Comparison of ENCODE assay signal across 25 cellular contexts in genomic region chr12:10065241-10065640, GRCh38. TPM values are rescaled to one million over a fixed set of nuclear protein-coding genes. Genes with fewer than 3 reads are reported as not detected.
"Had no signal": no experiment of that assay in that cellular context is flagged by ENCODE, and none has a peak within 500 bp of the region (broad histone marks: within the 10 kb centered on the region; RNA-seq: fewer than 3 reads in every experiment).

No MANE protein-coding gene starts in this region.

- H3K4me3 ChIP-seq: coronary artery, heart right ventricle, mucosa of descending colon, right lobe of liver, smooth muscle cell, testis had no signal

- H2AFZ ChIP-seq: parathyroid adenoma had no signal

- H3K79me2 ChIP-seq: parathyroid adenoma had no signal

- H3K27ac ChIP-seq: brain microvascular endothelial cell, coronary artery, parathyroid adenoma, right lobe of liver, testis had no signal

- FAIRE-seq: endometrium had no signal

- H3K9ac ChIP-seq: parathyroid adenoma had no signal

- H3K9me3 ChIP-seq: heart right ventricle, mucosa of descending colon, right lobe of liver, testis had no signal

- H3K4me1 ChIP-seq: parathyroid adenoma, right lobe of liver, testis had no signal

- ATAC-seq: activated CD8-positive, alpha-beta T cell treated with anti-CD3 and anti-CD28 coated beads for 36 hours; activated naive CD8-positive, alpha-beta T cell treated with anti-CD3 and anti-CD28 coated beads, Interleukin-2, amount 50 U/mL, for 24 hours; esophagus mucosa; heart right ventricle; mucosa of descending colon; right lobe of liver; stimulated activated effector memory CD8-positive, alpha-beta T cell treated with anti-CD3 and anti-CD28 coated beads, Interleukin-12 subunit alpha, Interleukin-12 subunit beta, amount 100 ng/mL, for 72 hours had no signal

- H3K27me3 ChIP-seq: brain microvascular endothelial cell, heart right ventricle, right lobe of liver, testis had no signal

- H3K4me2 ChIP-seq: smooth muscle cell had no signal

- H3K36me3 ChIP-seq: brain microvascular endothelial cell, right lobe of liver had no signal

- DNase-seq: activated CD4-positive, alpha-beta T cell treated with anti-CD3 and anti-CD28 coated beads for 48 hours; activated CD4-positive, CD25-positive, alpha-beta regulatory T cell; activated CD8-positive, alpha-beta T cell treated with anti-CD3 and anti-CD28 coated beads for 36 hours; activated naive CD4-positive, alpha-beta T cell treated with anti-CD3 and anti-CD28 coated beads, Interleukin-2, amount 10 ng/mL, durations not matched to agents 7 days and 5 days; activated naive CD8-positive, alpha-beta T cell treated with anti-CD3 and anti-CD28 coated beads, Interleukin-2, amount 50 U/mL, for 24 hours; activated T-cell treated with anti-CD3 and anti-CD28 coated beads, Interleukin-2, amount 50 U/mL, for 24 hours; aorta; brain microvascular endothelial cell; heart right ventricle; kidney glomerular epithelial cell; mesenchymal stem cell; mucosa of descending colon; naive B cell; right lobe of liver; stimulated activated CD4-positive, alpha-beta T cell treated with anti-CD3 and anti-CD28 coated beads, Interleukin-4, amount 100 ng/mL, for 24 hours; T1000; testis had no signal

RNA-seq across cellular contexts. Expression of gene CLEC1A, which starts 33.5 kb away (rescaled TPM):
- total RNA-seq: activated CD8-positive, alpha-beta T cell treated with anti-CD3 and anti-CD28 coated beads for 36 hours; activated T-helper 2 cell treated with anti-CD3 and anti-CD28 coated beads, Interferon-gamma antibody, Interleukin-2, Interleukin-4, amounts not matched to agents 10 μg/mL and 5 μg/mL and 100 μg/mL, durations not matched to agents 14 hours and 24 hours and 36 hours; smooth muscle cell; T-helper 1 cell treated with Interleukin-12 subunit alpha and Interleukin-12 subunit beta and Interleukin-4 antibody, amounts not matched to agents 30 ng/mL and 1 ng/mL, for 36 hours had no signal
- polyA plus RNA-seq: smooth muscle cell had no signal

RNA-seq across cellular contexts. Expression of gene CLEC9A, which starts 34.8 kb away (rescaled TPM):
- total RNA-seq: activated CD8-positive, alpha-beta T cell treated with anti-CD3 and anti-CD28 coated beads for 36 hours; activated T-helper 2 cell treated with anti-CD3 and anti-CD28 coated beads, Interferon-gamma antibody, Interleukin-2, Interleukin-4, amounts not matched to agents 10 μg/mL and 5 μg/mL and 100 μg/mL, durations not matched to agents 14 hours and 24 hours and 36 hours; esophagus mucosa; right lobe of liver; smooth muscle cell; T-helper 1 cell treated with Interleukin-12 subunit alpha and Interleukin-12 subunit beta and Interleukin-4 antibody, amounts not matched to agents 30 ng/mL and 1 ng/mL, for 36 hours had no signal
- polyA plus RNA-seq: aorta, smooth muscle cell had no signal

RNA-seq across cellular contexts. Expression of gene CLEC12B, which starts 54.8 kb away (rescaled TPM):
- total RNA-seq: activated CD8-positive, alpha-beta T cell treated with anti-CD3 and anti-CD28 coated beads for 36 hours; activated T-helper 2 cell treated with anti-CD3 and anti-CD28 coated beads, Interferon-gamma antibody, Interleukin-2, Interleukin-4, amounts not matched to agents 10 μg/mL and 5 μg/mL and 100 μg/mL, durations not matched to agents 14 hours and 24 hours and 36 hours; esophagus mucosa; mucosa of descending colon; right lobe of liver; smooth muscle cell had no signal
- polyA plus RNA-seq: aorta, heart right ventricle, smooth muscle cell had no signal
